ENCODE assay signal across 8 cellular contexts in genomic region chr19:38930776-38931761, GRCh38. TPM values are rescaled to one million over a fixed set of nuclear protein-coding genes. Genes with fewer than 3 reads are reported as not detected.
A peak's percentile ranks its signal among the peaks of the same experiment; 100 is the strongest.
DNase-seq lines count a peak whose midpoint lies in the region; ATAC-seq and TF ChIP-seq lines count a peak whose summit lies in the region.

TSS of gene MRPS12 (plus strand) at chr19:38930944. CDS start at chr19:38931295, 351 bp downstream.

- TF ChIP-seq POLR2A in tibial nerve (IDR thresholded peaks at IDR 0.05): peak in 1 of 2 donors; percentile 35

- DNase-seq in GM04504 (ENCODE audit: low read depth) (peak; percentile 98), HAP-1 (ENCODE audit: low spot score in 2 of 2) (peak; percentile 99), MM.1S (peak; percentile 99), SJCRH30 (peak; percentile 99 to 100), adipocyte (ENCODE audit: low read depth) (peak; percentile 100), Right ventricle myocardium inferior (ENCODE audit: missing footprints) (peak; percentile 99), osteocyte (ENCODE audit: extremely low spot score, unreplicated experiment) (peak; percentile 99), tibial nerve (ENCODE audit: low spot score in 2 of 2) (peak; percentile 97 to 99)

- H3K4me3 ChIP-seq in HAP-1 (peak within 1 kb of the TSS; percentile 74), MM.1S (ENCODE audit: low read length) (peak within 1 kb of the TSS; percentile 98), SJCRH30 (peak within 1 kb of the TSS; percentile 71), adipocyte (ENCODE audit: low read length) (peak within 1 kb of the TSS; percentile 98), tibial nerve (peak within 1 kb of the TSS; percentile 48 to 91 (median 76))

- H4K20me1 ChIP-seq in MM.1S (ENCODE audit: insufficient read depth, low read length): no peaks in the 10 kb centered on the region

- peaks cover 17% of the 10 kb centered on the region for H3K9me3 ChIP-seq in HAP-1
- H3K9me3 ChIP-seq in MM.1S (replicated peaks; ENCODE audit: insufficient read depth, low read length): no peaks in the 10 kb centered on the region
- peaks cover 4% of the 10 kb centered on the region; the same call in 1 of the 2 replicates for H3K9me3 ChIP-seq in SJCRH30 (replicated peaks)
- H3K9me3 ChIP-seq in adipocyte (ENCODE audit: control insufficient read depth, low read length): peaks cover 3% of the 10 kb centered on the region
- peaks cover 0 to 9% (median 0%) of the 10 kb centered on the region in 4 donors for H3K9me3 ChIP-seq in tibial nerve

- H3K27me3 Mint-ChIP-seq in osteocyte (ENCODE audit: unreplicated experiment): no peaks in the 10 kb centered on the region

- TF ChIP-seq CTCF in MM.1S (IDR thresholded peaks at IDR 0.05; ENCODE audit: low read length) (no peak), osteocyte (IDR thresholded peaks at IDR 0.05) (no peak), tibial nerve (IDR thresholded peaks at IDR 0.05) (no peak)

- H3K4me3 Mint-ChIP-seq in osteocyte (ENCODE audit: unreplicated experiment): peak within 1 kb of the TSS; percentile 94

- H3K27me3 ChIP-seq in HAP-1 (ENCODE audit: low read depth) (no peaks in the 10 kb centered on the region), MM.1S (replicated peaks; ENCODE audit: insufficient read depth, low read length) (no peaks in the 10 kb centered on the region), SJCRH30 (no peaks in the 10 kb centered on the region), adipocyte (replicated peaks; ENCODE audit: control insufficient read depth, insufficient read depth, low read length) (no peaks in the 10 kb centered on the region), tibial nerve (no peaks in the 10 kb centered on the region)

- peak within 1 kb of the TSS; percentile 96 for H3K27ac Mint-ChIP-seq in osteocyte (ENCODE audit: unreplicated experiment)

- peak; percentile 96 for ATAC-seq in Right ventricle myocardium inferior

- H3K9ac ChIP-seq in MM.1S (ENCODE audit: low read length) (peak within 1 kb of the TSS; percentile 95), adipocyte (ENCODE audit: low read length) (peak within 1 kb of the TSS; percentile 99)

- peak within 1 kb of the TSS; percentile 89 for H3K4me2 ChIP-seq in MM.1S (ENCODE audit: low read depth, low read length)

- intact Hi-C loops in Right ventricle myocardium inferior (cut with DNase I): loop anchor here (1.0 to 5.0 kb wide), 4 partner anchors 32 to 528 kb away; partner anchors contain the start of genes FAM98C, NFKBIB and SIRT2

- H3K36me3 ChIP-seq in HAP-1 (replicated peaks) (peaks cover 18% of the 10 kb centered on the region), MM.1S (replicated peaks; ENCODE audit: insufficient read depth, low read length) (no peaks in the 10 kb centered on the region; the same call in 1 of the 2 replicates), SJCRH30 (peaks cover 15% of the 10 kb centered on the region), adipocyte (ENCODE audit: control insufficient read depth, insufficient read depth, low read length, severe bottlenecking) (peaks cover 16% of the 10 kb centered on the region), tibial nerve (peaks cover 0 to 54% (median 0%) of the 10 kb centered on the region in 3 donors)

- H3K79me2 ChIP-seq in MM.1S (ENCODE audit: low read length): peaks cover 32% of the 10 kb centered on the region

- H3K4me1 ChIP-seq in HAP-1 (peaks cover 4% of the 10 kb centered on the region), MM.1S (ENCODE audit: low read length) (peaks cover 8% of the 10 kb centered on the region; the same call in 1 of the 2 replicates), SJCRH30 (no peaks in the 10 kb centered on the region), adipocyte (ENCODE audit: control insufficient read depth, insufficient read depth, low read length) (peaks cover 23% of the 10 kb centered on the region), tibial nerve (peaks cover 0 to 29% (median 14%) of the 10 kb centered on the region in 4 donors)

- peaks cover 6% of the 10 kb centered on the region for H3K9me3 Mint-ChIP-seq in osteocyte (ENCODE audit: unreplicated experiment)

- H3F3A ChIP-seq in MM.1S (ENCODE audit: insufficient read depth, low read length): no peaks in the 10 kb centered on the region

- H3K36me3 Mint-ChIP-seq in osteocyte (ENCODE audit: unreplicated experiment): peaks cover 12% of the 10 kb centered on the region

- in situ Hi-C loops in HAP-1 (cut with MboI; ENCODE audit: low sequenced_read_pairs): no loop called here

- peak in 1 of 2 donors; percentile 35 for TF ChIP-seq EP300 in tibial nerve (IDR thresholded peaks at IDR 0.05)

- H3K27ac ChIP-seq in MM.1S (ENCODE audit: low read length) (peak within 1 kb of the TSS; percentile 76), SJCRH30 (peak within 1 kb of the TSS; percentile 88), tibial nerve (peak within 1 kb of the TSS; percentile 77 to 88 (median 82))

- H2AFZ ChIP-seq in MM.1S (ENCODE audit: low read length): peak within 1 kb of the TSS; percentile 91

- WGBS in tibial nerve, 2 donors: 6 to 8% methylated on average over 34 to 48 of the region's 48 CpGs

- no peaks in the 10 kb centered on the region for H3K9me2 ChIP-seq in MM.1S (replicated peaks; ENCODE audit: insufficient read depth, low read length)

- peaks cover 22% of the 10 kb centered on the region for H3K4me1 Mint-ChIP-seq in osteocyte (ENCODE audit: unreplicated experiment)

RNA-seq across cellular contexts. Expression of gene MRPS12, which starts in this region (rescaled TPM):
- total RNA-seq in SJCRH30 (2014; rRNA removed; shearing (Covaris generic)): 54.0 and 63.8 TPM in 2 replicates
- 67.9 TPM for total RNA-seq in Right ventricle myocardium inferior
- total RNA-seq in osteocyte: 29.3 and 30.7 TPM in 2 replicates
- 10 to 100 TPM; 29.9 to 43.9 (median 33.1) TPM for total RNA-seq in tibial nerve

Comparison
In these comparisons a context has a peak if more than half of its experiments do, and no peak if none do; other contexts are left out.
1. Peak in every context shown above with its lines: DNase-seq, ATAC-seq, H3K4me3 ChIP-seq and H3K27ac ChIP-seq.